12 cellular contexts compared by ENCODE assay signal in genomic region chr22:15515896-15516295, GRCh38. TPM values are rescaled to one million over a fixed set of nuclear protein-coding genes. Genes with fewer than 3 reads are reported as not detected.
DNase-seq lines count a peak whose midpoint lies in the region; ATAC-seq, FAIRE-seq and TF ChIP-seq lines count a peak whose summit lies in the region.
"Not testable (repeated sequence)": the region's sequence is repeated elsewhere in the genome, so short reads cannot be mapped to it uniquely, and the experiment has no call there.
"Had no signal": no experiment of that assay in that cellular context is flagged by ENCODE, and none has a peak within 500 bp of the region (broad histone marks: within the 10 kb centered on the region; RNA-seq: fewer than 3 reads in every experiment).

No MANE protein-coding gene starts in this region.

- FAIRE-seq in kidney (lab: Jason Lieb, UNC): not testable (repeated sequence)

- not testable (repeated sequence) for H3K36me3 Mint-ChIP-seq in endodermal cell (ENCODE audit: low read depth)

- H3K27me3 ChIP-seq in endodermal cell (ENCODE audit: control insufficient read depth, insufficient read depth, low read length, poor library complexity, severe bottlenecking); stomach: not testable (repeated sequence)

- intact Hi-C loops in Right ventricle myocardium inferior (cut with DNase I); left cardiac atrium (cut with DNase I); kidney (cut with DNase I); stomach (cut with DNase I; ENCODE audit: low total_unique reads): not testable (repeated sequence)

- H3K4me3 Mint-ChIP-seq in endodermal cell: not testable (repeated sequence)

- not testable (repeated sequence) for H3K27me3 Mint-ChIP-seq in endodermal cell (ENCODE audit: insufficient read depth)

- H3K27ac ChIP-seq in endodermal cell (ENCODE audit: low read depth, low read length); kidney (ENCODE audit: low read depth in 2 of 2, low read length in 2 of 2); stomach: not testable (repeated sequence)

- H3K9ac ChIP-seq in endodermal cell (ENCODE audit: extremely low read depth, low read length, poor library complexity, severe bottlenecking); kidney (ENCODE audit: low read length in 2 of 2): not testable (repeated sequence)

- not testable (repeated sequence) for H3K9me3 ChIP-seq in endodermal cell (ENCODE audit: control insufficient read depth, low read length); kidney (ENCODE audit: control insufficient read depth in 1 of 2, low read length in 2 of 2); stomach

- not testable (repeated sequence) for H3K4me1 ChIP-seq in endodermal cell (ENCODE audit: control insufficient read depth, insufficient read depth, low read length); kidney (ENCODE audit: control insufficient read depth in 1 of 2, insufficient read depth in 1 of 2, low read depth in 1 of 2, low read length in 2 of 2); stomach

- TF ChIP-seq CTCF in endodermal cell (conservative IDR thresholded peaks at IDR 0.05); kidney (IDR thresholded peaks at IDR 0.05; ENCODE audit: borderline replicate concordance, extremely low read depth, insufficient read depth); stomach (IDR thresholded peaks at IDR 0.05): not testable (repeated sequence)

- H3K4me3 ChIP-seq in endodermal cell (ENCODE audit: low read length); kidney (ENCODE audit: low read length in 2 of 2); stomach: not testable (repeated sequence)

- not testable (repeated sequence) for ATAC-seq in Right ventricle myocardium inferior, left cardiac atrium

- TF ChIP-seq POLR2A in stomach (IDR thresholded peaks at IDR 0.05): not testable (repeated sequence)

- not testable (repeated sequence) for H3K27ac Mint-ChIP-seq in endodermal cell

- not testable (repeated sequence) for H3K9me3 Mint-ChIP-seq in endodermal cell

- 88 to 92% methylated on average over 4 to 7 of the region's 9 CpGs for WGBS in endodermal cell (ENCODE audit: insufficient coverage in 1 of 2, insufficient read length in 1 of 2), 2 experiments
- WGBS in stomach, 5 donors: 84 to 93% (median 91%) methylated on average over 5 to 9 of the region's 9 CpGs

- H3K36me3 ChIP-seq in endodermal cell (ENCODE audit: control insufficient read depth, insufficient read depth, low read length); kidney (ENCODE audit: control insufficient read depth in 1 of 2, insufficient read depth in 2 of 2, low read length in 2 of 2); stomach: not testable (repeated sequence)

- H3K4me1 Mint-ChIP-seq in endodermal cell: not testable (repeated sequence)

- DNase-seq in ELR (ENCODE audit: low read depth): peak; percentile 0
- DNase-seq in activated CD8-positive, alpha-beta memory T cell treated with anti-CD3 and anti-CD28 coated beads for 24 hours: peak; percentile 26
- DNase-seq in endodermal cell: peak; percentile 8
- peak; percentile 46 for DNase-seq in Right ventricle myocardium inferior (ENCODE audit: missing footprints)
- DNase-seq in left cardiac atrium: peak; percentile 7
- DNase-seq in kidney: peak; percentile 44
- DNase-seq in stomach: peak; percentile 23

- not testable (repeated sequence) for TF ChIP-seq EP300 in stomach (IDR thresholded peaks at IDR 0.05)

RNA-seq across cellular contexts. Expression of gene OR11H1, which starts 12.1 kb away (rescaled TPM):
- total RNA-seq in endodermal cell (not detected), Right ventricle myocardium inferior (not detected), left cardiac atrium (not detected), kidney (not detected), stomach (not detected)
- polyA plus RNA-seq in endodermal cell (2013, experiment 1 of 2): not detected
- polyA plus RNA-seq in endodermal cell (2013, experiment 2 of 2): not detected
- polyA plus RNA-seq in kidney (ENCODE audit: insufficient read depth, low read depth, low replicate concordance) (not detected), stomach (not detected)
- total RNA-seq: Calu3; CD4-positive, alpha-beta memory T cell; Daoy; HFFc6 had no signal
- polyA plus RNA-seq: A549; CD4-positive, alpha-beta memory T cell had no signal
